In genomic region chr2:97706112-97706511, GRCh38 we compare ENCODE assay signal across 20 cellular contexts. TPM values are rescaled to one million over a fixed set of nuclear protein-coding genes. Genes with fewer than 3 reads are reported as not detected.
"Had no signal": no experiment of that assay in that cellular context is flagged by ENCODE, and none has a peak within 500 bp of the region (broad histone marks: within the 10 kb centered on the region; RNA-seq: fewer than 3 reads in every experiment).

No MANE protein-coding gene starts in this region.

- H3K4me1 ChIP-seq: esophagus squamous epithelium, right atrium auricular region, sigmoid colon, stomach, transverse colon had no signal

- H3K4me3 Mint-ChIP-seq: naive thymus-derived CD4-positive, alpha-beta T cell had no signal

- ATAC-seq: left cardiac atrium; left ventricle myocardium superior; naive thymus-derived CD4-positive, alpha-beta T cell had no signal

- DNase-seq: dermis blood vessel endothelial cell; esophagus squamous epithelium; foreskin fibroblast; kidney; left cardiac atrium; left ventricle myocardium superior; mesendoderm; sigmoid colon; stimulated activated CD4-positive, alpha-beta T cell treated with anti-CD3 and anti-CD28 coated beads, Interleukin-2, amount 100 ng/mL, for 24 hours; stimulated activated naive CD4-positive, alpha-beta T cell; substantia nigra had no signal

- H3K27ac Mint-ChIP-seq: naive thymus-derived CD4-positive, alpha-beta T cell had no signal

- H3K9me3 ChIP-seq: esophagus squamous epithelium, neutrophil, right atrium auricular region, sigmoid colon, stomach, thoracic aorta, transverse colon had no signal

- H3K27me3 ChIP-seq: neutrophil, right atrium auricular region, sigmoid colon, transverse colon had no signal

- H3K27ac ChIP-seq: esophagus squamous epithelium, neutrophil, right atrium auricular region, sigmoid colon, skin epidermis, stomach, thoracic aorta, transverse colon had no signal

- H3K4me3 ChIP-seq: esophagus squamous epithelium, right atrium auricular region, sigmoid colon, skin epidermis, stomach, thoracic aorta, transverse colon had no signal

- H3K36me3 ChIP-seq: esophagus squamous epithelium, neutrophil, right atrium auricular region, sigmoid colon, stomach, thoracic aorta, transverse colon had no signal

RNA-seq across cellular contexts. Expression of gene ZAP70, which starts 7.3 kb away (rescaled TPM):
- total RNA-seq: dermis blood vessel endothelial cell, epithelial cell of proximal tubule, lung microvascular endothelial cell had no signal
